22 cellular contexts compared by ENCODE assay signal in genomic region chr11:3989891-3990290, GRCh38.
DNase-seq lines count a peak whose midpoint lies in the region; ATAC-seq, FAIRE-seq and TF ChIP-seq lines count a peak whose summit lies in the region.
"Had no signal": no experiment of that assay in that cellular context is flagged by ENCODE, and none has a peak within 500 bp of the region (broad histone marks: within the 10 kb centered on the region; RNA-seq: fewer than 3 reads in every experiment).

No MANE protein-coding gene starts in this region.

- peak; percentile 47 to 57 for ATAC-seq in CD4-positive, CD25-positive, alpha-beta regulatory T cell (ENCODE audit: low read depth in 2 of 2)
- peak; percentile 79 for ATAC-seq in T-helper 17 cell
- ATAC-seq in effector memory CD8-positive, alpha-beta T cell (replicated peaks) = peak; percentile 89

- peaks cover 25% of the 10 kb centered on the region for H3K36me3 Mint-ChIP-seq in CD4-positive, CD25-positive, alpha-beta regulatory T cell
- peaks cover 9% of the 10 kb centered on the region for H3K36me3 Mint-ChIP-seq in T-helper 17 cell (ENCODE audit: low read depth)
- no peaks in the 10 kb centered on the region for H3K36me3 Mint-ChIP-seq in effector memory CD8-positive, alpha-beta T cell (ENCODE audit: insufficient read depth)

- no peaks in the 10 kb centered on the region for H3K27me3 ChIP-seq in CD4-positive, CD25-positive, alpha-beta regulatory T cell (ENCODE audit: control insufficient read depth, insufficient read depth, low read length)
- H3K27me3 ChIP-seq: sigmoid colon had no signal

- peak overlapping the region; percentile 51 for H3K4me3 ChIP-seq in CD4-positive, CD25-positive, alpha-beta regulatory T cell (ENCODE audit: low read depth, low read length)
- H3K4me3 ChIP-seq: cardiac muscle cell had no signal

- peaks cover 3 to 8% of the 10 kb centered on the region in 2 experiments for H3K9me3 ChIP-seq in CD4-positive, CD25-positive, alpha-beta regulatory T cell (ENCODE audit: control insufficient read depth in 2 of 2, low read length in 2 of 2)
- peaks cover 6% of the 10 kb centered on the region for H3K9me3 ChIP-seq in T-helper 17 cell (ENCODE audit: control insufficient read depth, low read length, poor library complexity, severe bottlenecking)

- peak overlapping the region; percentile 11 for H3K27ac ChIP-seq in CD4-positive, CD25-positive, alpha-beta regulatory T cell (ENCODE audit: insufficient read depth, low read length, poor library complexity, severe bottlenecking)
- H3K27ac ChIP-seq: cardiac muscle cell had no signal

- peak in 2 of 3 donors; percentile 42 to 74 for DNase-seq in CD4-positive, CD25-positive, alpha-beta regulatory T cell
- DNase-seq in GM12892 (ENCODE audit: insufficient read length) = no peak
- DNase-seq in T-helper 17 cell = no peak
- DNase-seq in effector memory CD8-positive, alpha-beta T cell = peak in 2 of 3 experiments; percentile 10 to 15
- no peak for DNase-seq in GM10266 (ENCODE audit: extremely low spot score)
- no peak for DNase-seq in cerebellum (ENCODE audit: low spot score)
- no peak for DNase-seq in DMS153 (lab: John Stamatoyannopoulos, UW)
- DNase-seq in posterior cingulate gyrus = no peak
- DNase-seq: activated CD4-positive, alpha-beta T cell treated with anti-CD3 and anti-CD28 coated beads for 48 hours; AML-193; DMS 273 treated with DMSO at 0.1 percent for 48 hours; hippocampal formation; kidney glomerular epithelial cell; midbrain; NCI-H1048; NCI-H2107; NCI-H69; OCI-M1; stimulated activated CD4-positive, alpha-beta T cell treated with anti-CD3 and anti-CD28 coated beads, Interleukin-2, amount 100 ng/mL, for 48 hours had no signal

- H3K36me3 ChIP-seq in CD4-positive, CD25-positive, alpha-beta regulatory T cell (ENCODE audit: control insufficient read depth, insufficient read depth, low read length) = peaks cover 6% of the 10 kb centered on the region
- H3K36me3 ChIP-seq: cardiac muscle cell, sigmoid colon had no signal

- intact Hi-C loops in posterior cingulate gyrus (cut with DNase I) = loop anchor here (10.0 kb wide), 1 partner anchor 135 kb away; the partner anchor contains the start of gene STIM1

- H3K4me1 ChIP-seq in CD4-positive, CD25-positive, alpha-beta regulatory T cell (ENCODE audit: control insufficient read depth, insufficient read depth, low read length, poor library complexity, severe bottlenecking) = peaks cover 8% of the 10 kb centered on the region

- H3K27me3 Mint-ChIP-seq in CD4-positive, CD25-positive, alpha-beta regulatory T cell = no peaks in the 10 kb centered on the region
- no peaks in the 10 kb centered on the region for H3K27me3 Mint-ChIP-seq in T-helper 17 cell
- no peaks in the 10 kb centered on the region for H3K27me3 Mint-ChIP-seq in effector memory CD8-positive, alpha-beta T cell
- H3K27me3 Mint-ChIP-seq: IgD-negative memory B cell had no signal

- no peak for TF ChIP-seq CTCF in GM10266 (IDR thresholded peaks at IDR 0.05; ENCODE audit: control insufficient read depth, insufficient read depth, low read depth, missing control alignments)

- peaks cover 35 to 60% (median 55%) of the 10 kb centered on the region in 4 donors for H3K4me1 Mint-ChIP-seq in CD4-positive, CD25-positive, alpha-beta regulatory T cell
- peaks cover 29% of the 10 kb centered on the region for H3K4me1 Mint-ChIP-seq in T-helper 17 cell
- H3K4me1 Mint-ChIP-seq in effector memory CD8-positive, alpha-beta T cell (ENCODE audit: low read depth in 2 of 2) = peaks cover 36 to 52% of the 10 kb centered on the region in 2 donors

- no peak for TF ChIP-seq POLR2A in GM12892 (IDR thresholded peaks at IDR 0.05; ENCODE audit: low read depth, low read length)

- peak; percentile 36 for FAIRE-seq in GM12892 (lab: Jason Lieb, UNC)

- peaks cover 0 to 19% (median 4%) of the 10 kb centered on the region in 7 donors for H3K9me3 Mint-ChIP-seq in CD4-positive, CD25-positive, alpha-beta regulatory T cell
- peaks cover 1 to 11% of the 10 kb centered on the region in 2 donors for H3K9me3 Mint-ChIP-seq in effector memory CD8-positive, alpha-beta T cell

- peak overlapping the region; percentile 1 to 14 (median 6) for H3K27ac Mint-ChIP-seq in CD4-positive, CD25-positive, alpha-beta regulatory T cell
- H3K27ac Mint-ChIP-seq in T-helper 17 cell = peak overlapping the region; percentile 85
- H3K27ac Mint-ChIP-seq in effector memory CD8-positive, alpha-beta T cell = peak overlapping the region; percentile 2 to 47

- H3K4me3 Mint-ChIP-seq in CD4-positive, CD25-positive, alpha-beta regulatory T cell = peak overlapping the region; percentile 0 to 5 (median 2)
- peak overlapping the region; percentile 62 for H3K4me3 Mint-ChIP-seq in T-helper 17 cell
- H3K4me3 Mint-ChIP-seq in effector memory CD8-positive, alpha-beta T cell = peak overlapping the region; percentile 36 to 46
- H3K4me3 Mint-ChIP-seq: IgD-negative memory B cell had no signal

Comparison
In these comparisons a context has a peak if more than half of its experiments do, and no peak if none do; other contexts are left out.
1. DNase-seq: peak in CD4-positive, CD25-positive, alpha-beta regulatory T cell (2 of 3) and effector memory CD8-positive, alpha-beta T cell (2 of 3); none in GM12892 (single experiment), T-helper 17 cell (0 of 3), GM10266 (single experiment), cerebellum (single experiment), DMS153 (single experiment) and posterior cingulate gyrus (0 of 10).
2. H3K27ac Mint-ChIP-seq: peak in every context shown above with its lines; median percentile 85 in T-helper 17 cell; 24 in effector memory CD8-positive, alpha-beta T cell; 6 in CD4-positive, CD25-positive, alpha-beta regulatory T cell.
3. H3K4me3 Mint-ChIP-seq: peak in every context shown above with its lines; median percentile 62 in T-helper 17 cell; 41 in effector memory CD8-positive, alpha-beta T cell; 2 in CD4-positive, CD25-positive, alpha-beta regulatory T cell.
4. Peak in every context shown above with its lines, with median percentiles within 50 percentile points of each other: ATAC-seq.